15 cellular contexts compared by ENCODE assay signal in genomic region chr1:236875975-236876374, GRCh38.
DNase-seq lines count a peak whose midpoint lies in the region; ATAC-seq and TF ChIP-seq lines count a peak whose summit lies in the region.
"Had no signal": no experiment of that assay in that cellular context is flagged by ENCODE, and none has a peak within 500 bp of the region (broad histone marks: within the 10 kb centered on the region; RNA-seq: fewer than 3 reads in every experiment).

No MANE protein-coding gene starts in this region.

- H3K9me3 Mint-ChIP-seq in activated T-cell treated with anti-CD3 and anti-CD28 coated beads, Interleukin-2, amount 50 U/mL, for 72 hours: no peaks in the 10 kb centered on the region
- H3K9me3 Mint-ChIP-seq: CD4-positive, CD25-positive, alpha-beta regulatory T cell; IgD-negative memory B cell had no signal

- H3K4me1 Mint-ChIP-seq in activated T-cell treated with anti-CD3 and anti-CD28 coated beads, Interleukin-2, amount 50 U/mL, for 72 hours (ENCODE audit: low read depth): peaks cover under 1% of the 10 kb centered on the region
- H3K4me1 Mint-ChIP-seq: IgD-negative memory B cell had no signal

- TF ChIP-seq CTCF in fibroblast of mammary gland (conservative IDR thresholded peaks at IDR 0.05; ENCODE audit: control insufficient read depth, insufficient read depth, low read depth, low read length): no peak

- H3K27me3 Mint-ChIP-seq in activated T-cell treated with anti-CD3 and anti-CD28 coated beads, Interleukin-2, amount 50 U/mL, for 72 hours (ENCODE audit: low read depth): no peaks in the 10 kb centered on the region
- H3K27me3 Mint-ChIP-seq: CD4-positive, CD25-positive, alpha-beta regulatory T cell; IgD-negative memory B cell had no signal

- H3K27ac Mint-ChIP-seq in activated T-cell treated with anti-CD3 and anti-CD28 coated beads, Interleukin-2, amount 50 U/mL, for 72 hours: peak overlapping the region; percentile 41
- H3K27ac Mint-ChIP-seq: CD4-positive, CD25-positive, alpha-beta regulatory T cell; IgD-negative memory B cell had no signal

- no peak for DNase-seq in activated T-cell treated with anti-CD3 and anti-CD28 coated beads, Interleukin-2, amount 50 U/mL, for 72 hours
- no peak for DNase-seq in activated T-cell treated with anti-CD3 and anti-CD28 coated beads, Interleukin-2, amount 50 U/mL, for 48 hours
- DNase-seq in M059J (ENCODE audit: low read depth) (peak; percentile 1), fibroblast of mammary gland (ENCODE audit: low read depth) (peak; percentile 22), UCSD-AML1 (lab: John Stamatoyannopoulos, UW; ENCODE audit: unreplicated experiment) (no peak), cerebellar nuclear complex (lab: John Stamatoyannopoulos, UW) (no peak)
- DNase-seq: 8988T; ACHN; CD4-positive, CD25-positive, alpha-beta regulatory T cell; DMS 273 treated with DMSO at 0.1 percent for 48 hours; GM23248 had no signal

- H3K4me3 ChIP-seq in fibroblast of mammary gland (ENCODE audit: control insufficient read depth, low read depth, low read length): no peak overlapping the region
- H3K4me3 ChIP-seq: BLaER1 treated with 17β-estradiol and CSF1 and Interleukin-3, amounts not matched to agents 10 nM and 100 nM; GM23248 had no signal

- no peak for ATAC-seq in activated T-cell treated with anti-CD3 and anti-CD28 coated beads, Interleukin-2, amount 50 U/mL, for 72 hours (replicated peaks in 1 of 2)
- ATAC-seq in GM21381 (IDR thresholded peaks at IDR 0.05; ENCODE audit: unreplicated experiment): no peak
- ATAC-seq: HCT116 had no signal

- no peak overlapping the region for H3K4me3 Mint-ChIP-seq in activated T-cell treated with anti-CD3 and anti-CD28 coated beads, Interleukin-2, amount 50 U/mL, for 72 hours
- H3K4me3 Mint-ChIP-seq: CD4-positive, CD25-positive, alpha-beta regulatory T cell; IgD-negative memory B cell had no signal

- H3K36me3 Mint-ChIP-seq in activated T-cell treated with anti-CD3 and anti-CD28 coated beads, Interleukin-2, amount 50 U/mL, for 72 hours (ENCODE audit: insufficient read depth in 2 of 2): peaks cover 2 to 13% of the 10 kb centered on the region in 2 donors

Comparison
In these comparisons a context has a peak if more than half of its experiments do, and no peak if none do; other contexts are left out.
1. DNase-seq: peak in M059J (single experiment) and fibroblast of mammary gland (single experiment); none in activated T-cell treated with anti-CD3 and anti-CD28 coated beads, Interleukin-2, amount 50 U/mL, for 72 hours (0 of 2), activated T-cell treated with anti-CD3 and anti-CD28 coated beads, Interleukin-2, amount 50 U/mL, for 48 hours (0 of 2), UCSD-AML1 (single experiment) and cerebellar nuclear complex (0 of 2).